9 cellular contexts compared by ENCODE assay signal in genomic region chr14:99602054-99602787, GRCh38. TPM values are rescaled to one million over a fixed set of nuclear protein-coding genes. Genes with fewer than 3 reads are reported as not detected.
A peak's percentile ranks its signal among the peaks of the same experiment; 100 is the strongest.
DNase-seq lines count a peak whose midpoint lies in the region; ATAC-seq and TF ChIP-seq lines count a peak whose summit lies in the region.
"Had no signal": no experiment of that assay in that cellular context is flagged by ENCODE, and none has a peak within 500 bp of the region (broad histone marks: within the 10 kb centered on the region; RNA-seq: fewer than 3 reads in every experiment).

No MANE protein-coding gene starts in this region.

- CTCF ChIA-PET in HEK293T (lab: Yijun Ruan, JAX): interaction anchor here (0.6 to 1.7 kb wide), 2 partner anchors 59 to 78 kb away, joined by 3 to 7 read pairs; no protein-coding TSS in a partner anchor

- H3K36me3 Mint-ChIP-seq in natural killer cell treated with Interleukin-12 subunit alpha and Interleukin-12 subunit beta and Interleukin-15 and Interleukin-18, amount 100 ng/mL, for 72 hours: no peaks in the 10 kb centered on the region

- H3K4me1 Mint-ChIP-seq in natural killer cell treated with Interleukin-12 subunit alpha and Interleukin-12 subunit beta and Interleukin-15 and Interleukin-18, amount 100 ng/mL, for 72 hours (ENCODE audit: low read depth in 2 of 2): peaks cover 13 to 16% of the 10 kb centered on the region in 2 donors

- no peak for TF ChIP-seq POLR2A in NB4 (IDR thresholded peaks at IDR 0.05; ENCODE audit: extremely low read depth, insufficient read length)

- H3K27ac ChIP-seq in coronary artery: peak overlapping the region in 1 of 2 donors; percentile 21
- H3K27ac ChIP-seq: neutrophil had no signal

- no peak for TF ChIP-seq CTCF in NB4 (IDR thresholded peaks at IDR 0.05; ENCODE audit: low read depth, low read length)
- no peak for TF ChIP-seq CTCF in coronary artery (IDR thresholded peaks at IDR 0.05)

- in situ Hi-C loops in Caki2 (cut with HindIII; ENCODE audit: low pct_unique_long_range_greater_than_20kb, low sequenced_read_pairs): no loop called here

- no peaks in the 10 kb centered on the region for H3K9me3 Mint-ChIP-seq in natural killer cell treated with Interleukin-12 subunit alpha and Interleukin-12 subunit beta and Interleukin-15 and Interleukin-18, amount 100 ng/mL, for 72 hours

- no peak for ATAC-seq in natural killer cell treated with Interleukin-12 subunit alpha and Interleukin-12 subunit beta and Interleukin-15 and Interleukin-18, amount 100 ng/mL, for 72 hours
- no peak for ATAC-seq in HG02763 (IDR thresholded peaks at IDR 0.05; ENCODE audit: unreplicated experiment)
- no peak for ATAC-seq in HG03457 (IDR thresholded peaks at IDR 0.05; ENCODE audit: unreplicated experiment)

- peak; percentile 19 for DNase-seq in Caki2 (ENCODE audit: low read depth)
- peak; percentile 38 for DNase-seq in NB4 (ENCODE audit: low read depth)
- no peak for DNase-seq in coronary artery (ENCODE audit: low spot score)
- no peak for DNase-seq in natural killer cell treated with Interleukin-12 subunit alpha and Interleukin-12 subunit beta and Interleukin-15 and Interleukin-18, amount 100 ng/mL, for 72 hours (ENCODE audit: low spot score)
- DNase-seq in activated CD8-positive, alpha-beta memory T cell treated with anti-CD3 and anti-CD28 coated beads for 24 hours: no peak
- no peak for DNase-seq in HEK293T (ENCODE audit: extremely low spot score)

- H3K4me3 Mint-ChIP-seq in natural killer cell treated with Interleukin-12 subunit alpha and Interleukin-12 subunit beta and Interleukin-15 and Interleukin-18, amount 100 ng/mL, for 72 hours: peak overlapping the region; percentile 65

- H3K4me3 ChIP-seq in NB4 (ENCODE audit: low read depth, low read length): peak overlapping the region; percentile 34
- H3K4me3 ChIP-seq in coronary artery: peak overlapping the region; percentile 91

- no peak overlapping the region for H3K27ac Mint-ChIP-seq in natural killer cell treated with Interleukin-12 subunit alpha and Interleukin-12 subunit beta and Interleukin-15 and Interleukin-18, amount 100 ng/mL, for 72 hours

- peaks cover 0 to 4% of the 10 kb centered on the region in 2 donors for H3K27me3 Mint-ChIP-seq in natural killer cell treated with Interleukin-12 subunit alpha and Interleukin-12 subunit beta and Interleukin-15 and Interleukin-18, amount 100 ng/mL, for 72 hours

- POLR2A ChIA-PET in HEK293T (lab: Yijun Ruan, JAX): interaction anchor here (1.2 to 2.0 kb wide), 2 partner anchors 12 to 15 kb away, joined by 3 to 4 read pairs; no protein-coding TSS in a partner anchor

TF ChIP-seq in HEK293T, 16 proteins besides CTCF, POLR2A, EP300 and RAD21:
- TF ChIP-seq, protein P1, sequence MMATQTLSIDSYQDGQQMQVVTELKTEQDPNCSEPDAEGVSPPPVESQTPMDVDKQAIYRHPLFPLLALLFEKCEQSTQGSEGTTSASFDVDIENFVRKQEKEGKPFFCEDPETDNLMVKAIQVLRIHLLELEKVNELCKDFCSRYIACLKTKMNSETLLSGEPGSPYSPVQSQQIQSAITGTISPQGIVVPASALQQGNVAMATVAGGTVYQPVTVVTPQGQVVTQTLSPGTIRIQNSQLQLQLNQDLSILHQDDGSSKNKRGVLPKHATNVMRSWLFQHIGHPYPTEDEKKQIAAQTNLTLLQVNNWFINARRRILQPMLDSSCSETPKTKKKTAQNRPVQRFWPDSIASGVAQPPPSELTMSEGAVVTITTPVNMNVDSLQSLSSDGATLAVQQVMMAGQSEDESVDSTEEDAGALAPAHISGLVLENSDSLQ (IDR thresholded peaks at IDR 0.05): no peak
- TF ChIP-seq SUZ12 (IDR thresholded peaks at IDR 0.05) (no peak), BHLHE40 (IDR thresholded peaks at IDR 0.05; ENCODE audit: borderline replicate concordance) (no peak), HDGF (IDR thresholded peaks at IDR 0.05; ENCODE audit: borderline replicate concordance) (no peak), ZNF384 (IDR thresholded peaks at IDR 0.05) (no peak), FOXM1 (IDR thresholded peaks at IDR 0.05; ENCODE audit: borderline replicate concordance) (no peak), NFRKB (IDR thresholded peaks at IDR 0.05) (no peak), SP1 (IDR thresholded peaks at IDR 0.05) (no peak), ELF4 (IDR thresholded peaks at IDR 0.05) (no peak), TARDBP (IDR thresholded peaks at IDR 0.05) (no peak), L3MBTL2 (conservative IDR thresholded peaks at IDR 0.05) (no peak), CTBP1 (IDR thresholded peaks at IDR 0.05; ENCODE audit: borderline replicate concordance) (no peak), LEF1 (IDR thresholded peaks at IDR 0.05; ENCODE audit: borderline replicate concordance) (no peak), FOXK2 (IDR thresholded peaks at IDR 0.05) (no peak), FOXA1 (IDR thresholded peaks at IDR 0.05) (no peak), ARNT (IDR thresholded peaks at IDR 0.05) (no peak)

RNA-seq across cellular contexts. Expression of gene CCDC85C, which starts 1.8 kb away (rescaled TPM):
- total RNA-seq in Caki2 (2014; rRNA removed; shearing (Covaris generic); ENCODE audit: low replicate concordance): 21.6 and 28.3 TPM in 2 replicates
- total RNA-seq in natural killer cell treated with Interleukin-12 subunit alpha and Interleukin-12 subunit beta and Interleukin-15 and Interleukin-18, amount 100 ng/mL, for 72 hours: 1 to 10 TPM; 2.7 to 3.6 TPM

RNA-seq across cellular contexts. Expression of gene HHIPL1, which starts 42.7 kb away (rescaled TPM):
- total RNA-seq in Caki2 (2014; rRNA removed; shearing (Covaris generic); ENCODE audit: low replicate concordance): 0.03 TPM in 1 of 2 replicates, not detected in the other
- not detected for total RNA-seq in natural killer cell treated with Interleukin-12 subunit alpha and Interleukin-12 subunit beta and Interleukin-15 and Interleukin-18, amount 100 ng/mL, for 72 hours

Comparison
In these comparisons a context has a peak if more than half of its experiments do, and no peak if none do; other contexts are left out.
1. DNase-seq: peak in Caki2 (single experiment) and NB4 (single experiment); none in coronary artery (single experiment), natural killer cell treated with Interleukin-12 subunit alpha and Interleukin-12 subunit beta and Interleukin-15 and Interleukin-18, amount 100 ng/mL, for 72 hours (single experiment), activated CD8-positive, alpha-beta memory T cell treated with anti-CD3 and anti-CD28 coated beads for 24 hours (single experiment) and HEK293T (single experiment).